12 cellular contexts compared by ENCODE assay signal in the genomic region with DNA sequence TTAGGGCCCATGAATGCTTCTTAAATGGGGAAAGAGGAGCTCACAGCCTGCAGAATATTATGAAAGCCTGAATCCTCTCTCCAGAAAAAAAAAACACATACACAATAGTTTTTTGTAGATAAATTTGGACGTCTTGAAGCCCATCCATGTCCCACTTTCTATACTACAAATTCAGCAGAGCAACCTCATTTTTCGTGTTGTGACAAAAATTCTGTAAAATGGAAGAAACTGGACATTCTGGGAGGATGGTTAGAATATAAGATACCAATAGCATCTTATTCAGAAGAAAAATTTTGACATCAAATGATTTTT.
"Had no signal": no experiment of that assay in that cellular context is flagged by ENCODE, and none has a peak within 500 bp of the region (broad histone marks: within the 10 kb centered on the region; RNA-seq: fewer than 3 reads in every experiment).

No MANE protein-coding gene starts in this region.

- H3K27ac ChIP-seq: dorsolateral prefrontal cortex, psoas muscle, upper lobe of left lung had no signal

- H3K9me3 Mint-ChIP-seq: activated CD4-positive, alpha-beta T cell treated with anti-CD3 and anti-CD28 coated beads, Interleukin-2, amount 10 ng/mL, durations not matched to agents 7 days and 5 days; nephron had no signal

- H3K36me3 Mint-ChIP-seq: activated naive CD8-positive, alpha-beta T cell had no signal

- H3K27ac Mint-ChIP-seq: activated naive CD8-positive, alpha-beta T cell; nephron had no signal

- H3K4me3 Mint-ChIP-seq: nephron had no signal

- H3K4me1 ChIP-seq: psoas muscle, right lobe of liver had no signal

- H3K9me3 ChIP-seq: mucosa of descending colon, psoas muscle, right lobe of liver, upper lobe of left lung had no signal

- H3K4me3 ChIP-seq: dorsolateral prefrontal cortex, mucosa of descending colon, psoas muscle, upper lobe of left lung had no signal

- DNase-seq: activated CD4-positive, CD25-positive, alpha-beta regulatory T cell; activated effector memory CD4-positive, alpha-beta T cell treated with Interleukin-2 at 50 U/mL for 16 hours; dorsolateral prefrontal cortex; left cardiac atrium; psoas muscle; right lobe of liver; stimulated activated CD4-positive, alpha-beta T cell treated with anti-CD3 and anti-CD28 coated beads, Interleukin-1b, Interleukin-23, amount 100 ng/mL, for 48 hours; upper lobe of left lung had no signal

- H3K27me3 Mint-ChIP-seq: activated naive CD8-positive, alpha-beta T cell had no signal

- H3K36me3 ChIP-seq: right lobe of liver, upper lobe of left lung had no signal

- H3K27me3 ChIP-seq: right lobe of liver, upper lobe of left lung had no signal

- ATAC-seq: left cardiac atrium had no signal
